ENCODE assay signal across 10 cellular contexts in genomic region chr13:48223016-48223385, GRCh38. TPM values are rescaled to one million over a fixed set of nuclear protein-coding genes. Genes with fewer than 3 reads are reported as not detected.
A peak's percentile ranks its signal among the peaks of the same experiment; 100 is the strongest.
DNase-seq lines count a peak whose midpoint lies in the region; ATAC-seq, FAIRE-seq and TF ChIP-seq lines count a peak whose summit lies in the region.
"Had no signal": no experiment of that assay in that cellular context is flagged by ENCODE, and none has a peak within 500 bp of the region (broad histone marks: within the 10 kb centered on the region; RNA-seq: fewer than 3 reads in every experiment).

No MANE protein-coding gene starts in this region.

- H3K36me3 ChIP-seq in K562 (ENCODE audit: control insufficient read depth, insufficient read depth, low read length) (no peaks in the 10 kb centered on the region), mesenchymal stem cell (ENCODE audit: control insufficient read depth in 1 of 2, insufficient read depth in 2 of 2, low read depth in 1 of 2, low read length in 2 of 2) (no peaks in the 10 kb centered on the region), upper lobe of right lung (no peaks in the 10 kb centered on the region)

- H2AK5ac ChIP-seq in mesenchymal stem cell (ENCODE audit: low read length, severe bottlenecking) = no peak overlapping the region

- no peak overlapping the region for H3K4me2 ChIP-seq in K562 (ENCODE audit: insufficient read depth, low read length)
- no peak overlapping the region for H3K4me2 ChIP-seq in mesenchymal stem cell (ENCODE audit: low read length, poor library complexity, severe bottlenecking)

- H3K4me3 ChIP-seq in K562 (no peak overlapping the region), mesenchymal stem cell (ENCODE audit: insufficient read depth in 1 of 2, low read depth in 1 of 2, low read length in 2 of 2) (peak overlapping the region in 1 of 2 experiments; percentile 80), upper lobe of right lung (peak overlapping the region; percentile 51)
- H3K4me3 ChIP-seq: SK-N-MC had no signal

- 33% methylated on average over 1 of the region's 1 CpG for WGBS in K562 (ENCODE audit: insufficient coverage, low coverage, missing lambda C conversion rate)
- WGBS in mesenchymal stem cell = 100% methylated on average over 1 of the region's 1 CpG

- H3K27me3 ChIP-seq in K562 (ENCODE audit: control insufficient read depth in 2 of 2, insufficient read depth in 2 of 2, low read length in 2 of 2) = no peaks in the 10 kb centered on the region
- H3K27me3 ChIP-seq in mesenchymal stem cell (ENCODE audit: control insufficient read depth in 1 of 2, insufficient read depth in 1 of 2, low read length in 2 of 2) = no peaks in the 10 kb centered on the region
- no peaks in the 10 kb centered on the region for H3K27me3 ChIP-seq in upper lobe of right lung

- peak overlapping the region; percentile 56 for H2AFZ ChIP-seq in K562 (ENCODE audit: low read depth, low read length)
- no peak overlapping the region for H2AFZ ChIP-seq in mesenchymal stem cell (ENCODE audit: low read depth, low read length)

- no peak overlapping the region for H2BK12ac ChIP-seq in mesenchymal stem cell (ENCODE audit: low read length in 2 of 2)

- H4K91ac ChIP-seq in mesenchymal stem cell (ENCODE audit: low read length) = no peak overlapping the region

- in situ Hi-C loops in K562 (cut with MboI) = no loop called here

- H3K9me1 ChIP-seq in K562 (ENCODE audit: control insufficient read depth, insufficient read depth, low read length) = no peaks in the 10 kb centered on the region

- H3K9me3 ChIP-seq in K562 (replicated peaks; ENCODE audit: control insufficient read depth, insufficient read depth, low read depth, low read length) (no peaks in the 10 kb centered on the region), mesenchymal stem cell (ENCODE audit: control insufficient read depth, low read length) (no peaks in the 10 kb centered on the region), upper lobe of right lung (no peaks in the 10 kb centered on the region)

- H3K4me1 ChIP-seq in K562 (replicated peaks in 1 of 2; ENCODE audit: control insufficient read depth in 2 of 2, insufficient read depth in 2 of 2, low read length in 2 of 2) (peaks cover 0 to 4% of the 10 kb centered on the region in 2 experiments; a peak in 4 of 5 replicates), mesenchymal stem cell (ENCODE audit: control insufficient read depth, insufficient read depth, low read depth, low read length) (peaks cover 2% of the 10 kb centered on the region), upper lobe of right lung (peaks cover 31% of the 10 kb centered on the region)

- H3K27ac ChIP-seq in K562 (ENCODE audit: extremely low read depth, low read depth, low read length) (no peak overlapping the region), mesenchymal stem cell (ENCODE audit: low read length, poor library complexity, severe bottlenecking) (peak overlapping the region; percentile 19), upper lobe of right lung (peak overlapping the region; percentile 85)
- H3K27ac ChIP-seq: SK-N-MC had no signal

- no peak for TF ChIP-seq EP300 in K562 (IDR thresholded peaks at IDR 0.05; ENCODE audit: low read length)

- CTCF ChIA-PET in K562 (lab: Yijun Ruan, JAX; ENCODE audit: low intra/inter-chr PET ratio) = no interaction called here

- H3K4ac ChIP-seq in mesenchymal stem cell (ENCODE audit: low read depth in 1 of 2, low read length in 2 of 2) = no peak overlapping the region

- no peak overlapping the region for H3K18ac ChIP-seq in mesenchymal stem cell (ENCODE audit: low read depth in 1 of 2, low read length in 2 of 2)

- H2BK15ac ChIP-seq in mesenchymal stem cell (ENCODE audit: low read depth, poor library complexity, severe bottlenecking) = no peak overlapping the region

- no peak overlapping the region for H3K14ac ChIP-seq in mesenchymal stem cell (ENCODE audit: low read length in 2 of 2)

- peak; percentile 6 for ATAC-seq in Right ventricle myocardium inferior
- no peak for ATAC-seq in left ventricle myocardium superior
- no peak for ATAC-seq in K562
- ATAC-seq in upper lobe of right lung = no peak
- no peak for ATAC-seq in GM21619 (IDR thresholded peaks at IDR 0.05; ENCODE audit: unreplicated experiment)

- no peaks in the 10 kb centered on the region for H3K79me1 ChIP-seq in mesenchymal stem cell (replicated peaks; ENCODE audit: low read length, poor library complexity, severe bottlenecking)

- no peak for DNase-seq in Right ventricle myocardium inferior (ENCODE audit: missing footprints)
- DNase-seq in left ventricle myocardium superior = no peak
- DNase-seq in K562 (ENCODE audit: extremely low read depth in 1 of 4, low spot score in 3 of 4) = no peak
- DNase-seq in mesenchymal stem cell = peak; percentile 29
- DNase-seq in upper lobe of right lung = no peak
- DNase-seq in DMS 273 treated with DMSO at 0.1 percent for 48 hours (lab: John Stamatoyannopoulos, UW) = no peak
- no peak for DNase-seq in activated gamma-delta T cell treated with Interleukin-2 at 50 U/mL for 16 hours
- DNase-seq: NCI-H2171 had no signal

- no peak overlapping the region for H2BK5ac ChIP-seq in mesenchymal stem cell (ENCODE audit: low read depth, low read length, poor library complexity, severe bottlenecking)

- POLR2A ChIA-PET in K562 (lab: Yijun Ruan, JAX) = no interaction called here

- no peak overlapping the region for H2BK120ac ChIP-seq in mesenchymal stem cell (ENCODE audit: low read depth, low read length)

- no peaks in the 10 kb centered on the region for H3K79me2 ChIP-seq in K562 (ENCODE audit: control insufficient read depth, insufficient read depth, low read length)

- H4K20me1 ChIP-seq in K562 (replicated peaks; ENCODE audit: control insufficient read depth, insufficient read depth, low read length) = no peaks in the 10 kb centered on the region

- no peak for FAIRE-seq in K562 (lab: Jason Lieb, UNC)

- TF ChIP-seq RAD21 in K562 (CRISPR knock-in tag; conservative IDR thresholded peaks at IDR 0.05 in 1 of 2, IDR thresholded peaks at IDR 0.05 in 1 of 2) = no peak

- no peak for TF ChIP-seq POLR2A in K562 (conservative IDR thresholded peaks at IDR 0.05)

- intact Hi-C loops in Right ventricle myocardium inferior (cut with DNase I) = no loop called here
- intact Hi-C loops in left ventricle myocardium superior (cut with micrococcal nuclease) = no loop called here
- intact Hi-C loops in K562 (cut with micrococcal nuclease) = no loop called here
- intact Hi-C loops in upper lobe of right lung (cut with DNase I) = no loop called here

- TF ChIP-seq CTCF in K562 (IDR thresholded peaks at IDR 0.05 in 2 of 3, conservative IDR thresholded peaks at IDR 0.05 in 1 of 3; ENCODE audit: insufficient read depth in 2 of 3, low read depth in 1 of 3, low read length in 3 of 3) (no peak), upper lobe of right lung (IDR thresholded peaks at IDR 0.05) (no peak)

- H3K9ac ChIP-seq in K562 (ENCODE audit: insufficient read depth in 1 of 2, low read depth in 2 of 2, low read length in 2 of 2) (no peak overlapping the region), mesenchymal stem cell (ENCODE audit: low read length) (peak overlapping the region; percentile 91)

- BruUV-seq in K562 (replicated peaks; lab: Mats Ljungman, UMichigan) = no TSS peak

- H3K23ac ChIP-seq in mesenchymal stem cell (ENCODE audit: low read length in 2 of 2) = no peak overlapping the region

- H4K8ac ChIP-seq in mesenchymal stem cell (ENCODE audit: low read length) = no peak overlapping the region

TF ChIP-seq in K562, 482 proteins besides CTCF, POLR2A, EP300 and RAD21:
- no peak for TF ChIP-seq ZNF280B (CRISPR knock-in tag; IDR thresholded peaks at IDR 0.05)

RNA-seq across cellular contexts. Expression of gene ITM2B, which starts 10.0 kb away (rescaled TPM):
- total RNA-seq in Right ventricle myocardium inferior = 537 TPM
- total RNA-seq in left ventricle myocardium superior = 519 TPM
- 19.7 and 43.2 TPM in 2 replicates for total RNA-seq in K562 (2011; cell fraction: chromatin; rRNA removed; ENCODE audit: low replicate concordance)
- total RNA-seq in K562 (2011; cell fraction: nucleolus; rRNA removed) = 27.6 and 28.0 TPM in 2 replicates
- 45.9 and 47.1 TPM in 2 replicates for total RNA-seq in K562 (2011; cell fraction: nucleoplasm; rRNA removed)
- 45.0 and 67.6 TPM in 2 replicates for total RNA-seq in K562 (2014; rRNA removed)
- 49.5 and 54.4 TPM in 2 replicates for total RNA-seq in K562 (2014; rRNA removed; fragmentation: Illumina TruSeq; extraction: Trizol)
- total RNA-seq in K562 (2015; rRNA removed; fragmentation: Illumina TruSeq; extraction: Trizol) = 50.9 and 52.5 TPM in 2 replicates
- 53.3 and 58.4 TPM in 2 replicates for total RNA-seq in K562 (2021)
- 41.2 and 65.6 TPM in 2 replicates for polyA plus RNA-seq in K562 (2011; rRNA removed)
- polyA plus RNA-seq in K562 (2011; cell fraction: cytosol; rRNA removed) = 11.3 and 35.7 TPM in 2 replicates
- polyA plus RNA-seq in K562 (2011; cell fraction: nucleus; rRNA removed) = 11.0 and 29.8 TPM in 2 replicates
- 46.5 and 99.0 TPM in 2 replicates for polyA plus RNA-seq in K562 (2012)
- polyA plus RNA-seq in K562 (2014; fragmentation: Illumina TruSeq; extraction: Trizol) = 57.7 and 83.8 TPM in 2 replicates
- polyA plus RNA-seq in K562 (2014; fragmentation: Nextera tagmentation; extraction: Ambion mirVana) = 10 to 100 TPM; 22.0 to 44.3 TPM
- 34.8 and 36.9 TPM in 2 replicates for polyA plus RNA-seq in K562 (2014; rRNA removed)
- 10.6 and 27.5 TPM in 2 replicates for polyA minus RNA-seq in K562 (2011; rRNA and poly(A)+ RNA removed)
- 19.5 and 34.5 TPM in 2 replicates for polyA minus RNA-seq in K562 (2011; cell fraction: cytosol; rRNA and poly(A)+ RNA removed)
- 1.5 and 4.4 TPM in 2 replicates for polyA minus RNA-seq in K562 (2011; cell fraction: nucleus; rRNA and poly(A)+ RNA removed)
- 356 TPM for polyA plus RNA-seq in mesenchymal stem cell (2013, experiment 1 of 2)
- 375 TPM for polyA plus RNA-seq in mesenchymal stem cell (2013, experiment 2 of 2)
- 802 TPM for total RNA-seq in upper lobe of right lung
